Comparison of ENCODE assay signal across 23 cellular contexts in genomic region chr17:79587421-79587820, GRCh38. TPM values are rescaled to one million over a fixed set of nuclear protein-coding genes. Genes with fewer than 3 reads are reported as not detected.
DNase-seq lines count a peak whose midpoint lies in the region; ATAC-seq and TF ChIP-seq lines count a peak whose summit lies in the region.
"Had no signal": no experiment of that assay in that cellular context is flagged by ENCODE, and none has a peak within 500 bp of the region (broad histone marks: within the 10 kb centered on the region; RNA-seq: fewer than 3 reads in every experiment).

No MANE protein-coding gene starts in this region.

- POLR2A ChIA-PET in IMR-90 (lab: Charles Lee; ENCODE audit: unreplicated experiment) = no interaction called here

- H3K4ac ChIP-seq in IMR-90 (ENCODE audit: low read depth, low read length) = no peak overlapping the region
- H3K4ac ChIP-seq in neuronal stem cell (ENCODE audit: low read length) = peak overlapping the region; percentile 46

- H2BK120ac ChIP-seq in IMR-90 (ENCODE audit: low read depth, low read length) = no peak overlapping the region
- H2BK120ac ChIP-seq in neuronal stem cell (ENCODE audit: low read depth, low read length) = no peak overlapping the region

- H3K23ac ChIP-seq in IMR-90 (ENCODE audit: low read depth, low read length) (no peak overlapping the region), neuronal stem cell (ENCODE audit: low read depth, low read length, poor library complexity) (peak overlapping the region; percentile 49)

- H3K56ac ChIP-seq in IMR-90 (ENCODE audit: extremely low read depth, insufficient read depth, low read length) = no peak overlapping the region

- no peak overlapping the region for H4K8ac ChIP-seq in IMR-90 (ENCODE audit: low read depth in 2 of 2, low read length in 2 of 2)
- H4K8ac ChIP-seq in neuronal stem cell (ENCODE audit: low read depth, low read length) = peak overlapping the region; percentile 31

- peak overlapping the region; percentile 33 for H3K27ac Mint-ChIP-seq in glutamatergic neuron (ENCODE audit: unreplicated experiment)
- H3K27ac Mint-ChIP-seq in activated naive CD4-positive, alpha-beta T cell treated with anti-CD3 and anti-CD28 coated beads, Interleukin-2, amount 50 U/mL, for 72 hours = no peak overlapping the region
- H3K27ac Mint-ChIP-seq: CD14-positive monocyte; CD4-positive, alpha-beta memory T cell; CD4-positive, CD25-positive, alpha-beta regulatory T cell; CD8-positive, alpha-beta memory T cell had no signal

- H4K91ac ChIP-seq in IMR-90 (ENCODE audit: insufficient read depth, low read depth, low read length) = no peak overlapping the region
- H4K91ac ChIP-seq in neuronal stem cell (ENCODE audit: low read depth, low read length, poor library complexity) = no peak overlapping the region

- H2AK5ac ChIP-seq in IMR-90 (ENCODE audit: low read depth, low read length) (no peak overlapping the region), neuronal stem cell (ENCODE audit: low read depth, low read length) (peak overlapping the region; percentile 50)

- CTCF ChIA-PET in IMR-90 (lab: Yijun Ruan, JAX) = no interaction called here

- peaks cover 14% of the 10 kb centered on the region for H3K27me3 Mint-ChIP-seq in glutamatergic neuron (ENCODE audit: unreplicated experiment)
- H3K27me3 Mint-ChIP-seq: CD4-positive, CD25-positive, alpha-beta regulatory T cell had no signal

- TF ChIP-seq CTCF in IMR-90 (conservative IDR thresholded peaks at IDR 0.05; ENCODE audit: low read depth, low read length) (no peak), glutamatergic neuron (IDR thresholded peaks at IDR 0.05; ENCODE audit: partially characterized antibody, unreplicated experiment) (no peak)

- H3K27ac ChIP-seq in IMR-90 (ENCODE audit: insufficient read depth, low read length) = no peak overlapping the region
- no peak overlapping the region for H3K27ac ChIP-seq in neuronal stem cell (replicated peaks; ENCODE audit: low read length)
- H3K27ac ChIP-seq: BLaER1 had no signal

- peaks cover 3% of the 10 kb centered on the region; the same call in 1 of the 2 replicates for H3K9me1 ChIP-seq in IMR-90 (ENCODE audit: insufficient read depth, low read length)

- in situ Hi-C loops in IMR-90 (cut with MboI; ENCODE audit: low sequenced_read_pairs) = no loop called here

- H3K4me3 ChIP-seq in IMR-90 (ENCODE audit: insufficient read depth, low read depth, low read length) (no peak overlapping the region), neuronal stem cell (ENCODE audit: low read length in 2 of 2) (no peak overlapping the region)
- H3K4me3 ChIP-seq: BLaER1 had no signal

- H3K79me1 ChIP-seq in IMR-90 (ENCODE audit: low read depth in 1 of 2, low read length in 2 of 2) (no peaks in the 10 kb centered on the region), neuronal stem cell (ENCODE audit: low read depth, low read length) (no peaks in the 10 kb centered on the region)

- H2AFZ ChIP-seq in IMR-90 (replicated peaks; ENCODE audit: low read length, poor library complexity) (peak overlapping the region; percentile 53), neuronal stem cell (ENCODE audit: low read length) (no peak overlapping the region)

- peaks cover 4% of the 10 kb centered on the region for H3K36me3 Mint-ChIP-seq in glutamatergic neuron (ENCODE audit: unreplicated experiment)
- no peaks in the 10 kb centered on the region for H3K36me3 Mint-ChIP-seq in activated naive CD4-positive, alpha-beta T cell treated with anti-CD3 and anti-CD28 coated beads, Interleukin-2, amount 50 U/mL, for 72 hours
- H3K36me3 Mint-ChIP-seq: CD14-positive monocyte; CD4-positive, alpha-beta memory T cell; CD4-positive, CD25-positive, alpha-beta regulatory T cell; CD8-positive, alpha-beta memory T cell had no signal

- no peak overlapping the region for H3K9ac ChIP-seq in IMR-90 (ENCODE audit: low read depth, low read length)
- H3K9ac ChIP-seq in neuronal stem cell (ENCODE audit: low read depth, low read length, poor library complexity) = peak overlapping the region; percentile 56
- H3K9ac ChIP-seq: BLaER1 had no signal

- H2BK5ac ChIP-seq in IMR-90 (ENCODE audit: low read depth, low read length, poor library complexity, severe bottlenecking) (no peak overlapping the region), neuronal stem cell (ENCODE audit: low read length) (no peak overlapping the region)

- H3K27me3 ChIP-seq in IMR-90 (ENCODE audit: control insufficient read depth, insufficient read depth, low read length) (no peaks in the 10 kb centered on the region), neuronal stem cell (ENCODE audit: control insufficient read depth in 3 of 3, insufficient read depth in 3 of 3, low read depth in 1 of 3, low read length in 3 of 3) (peaks cover 0 to 7% (median 4%) of the 10 kb centered on the region in 3 experiments)
- H3K27me3 ChIP-seq: BLaER1 had no signal

- intact Hi-C loops in IMR-90 (cut with micrococcal nuclease) = no loop called here

- H4K5ac ChIP-seq in IMR-90 (ENCODE audit: low read depth, low read length) = no peak overlapping the region

- H3K4me1 ChIP-seq in IMR-90 (ENCODE audit: control insufficient read depth, insufficient read depth, low read length) (no peaks in the 10 kb centered on the region), neuronal stem cell (ENCODE audit: control insufficient read depth in 2 of 2, insufficient read depth in 1 of 2, low read depth in 1 of 2, low read length in 2 of 2) (peaks cover 0 to 4% of the 10 kb centered on the region in 2 donors)
- H3K4me1 ChIP-seq: BE2C had no signal

- no peak overlapping the region for H2AK9ac ChIP-seq in IMR-90 (replicated peaks; ENCODE audit: low read depth, low read length, poor library complexity)

- dilution Hi-C loops in IMR-90 (cut with HindIII; ENCODE audit: low sequenced_read_pairs, unreplicated experiment) = no loop called here

- WGBS in IMR-90 (ENCODE audit: extremely low coverage in 2 of 2, insufficient read length in 1 of 2), 2 experiments = 71% methylated on average over 4 of the region's 10 CpGs; no CpG with 5 or more reads in 1 of the 2 experiments
- WGBS in neuronal stem cell (ENCODE audit: extremely low coverage in 2 of 2, insufficient read length in 2 of 2, insufficient replicate concordance in 1 of 2), 2 donors = no CpG with 5 or more reads among the region's 10 CpGs

- no peaks in the 10 kb centered on the region for H4K20me1 ChIP-seq in IMR-90 (ENCODE audit: insufficient read depth, low read length)
- H4K20me1 ChIP-seq: BLaER1 had no signal

- BruUV-seq in IMR-90 (replicated peaks; lab: Mats Ljungman, UMichigan) = no TSS peak

- TF ChIP-seq POLR2A in IMR-90 (IDR thresholded peaks at IDR 0.05; ENCODE audit: low read depth, low read length) = no peak

- H2BK20ac ChIP-seq in IMR-90 (ENCODE audit: low read depth, low read length) = no peak overlapping the region

- H3K18ac ChIP-seq in IMR-90 (ENCODE audit: low read depth, low read length) (no peak overlapping the region), neuronal stem cell (ENCODE audit: low read length) (peak overlapping the region; percentile 73)

- H3K36me3 ChIP-seq in IMR-90 (ENCODE audit: control insufficient read depth, insufficient read depth, low read length) (no peaks in the 10 kb centered on the region), neuronal stem cell (replicated peaks in 1 of 2; ENCODE audit: control insufficient read depth in 2 of 2, insufficient read depth in 2 of 2, low read length in 2 of 2) (peaks cover 0 to 1% of the 10 kb centered on the region in 2 donors)
- H3K36me3 ChIP-seq: BE2C, BLaER1 had no signal

- H3K9me3 ChIP-seq in IMR-90 (ENCODE audit: control insufficient read depth, insufficient read depth, low read length) = peaks cover 6% of the 10 kb centered on the region; the same call in 1 of the 2 replicates
- no peaks in the 10 kb centered on the region for H3K9me3 ChIP-seq in neuronal stem cell (replicated peaks in 1 of 2; ENCODE audit: control insufficient read depth in 2 of 2, insufficient read depth in 1 of 2, low read depth in 1 of 2, low read length in 2 of 2)
- H3K9me3 ChIP-seq: BE2C, BLaER1 had no signal

- H2BK15ac ChIP-seq in IMR-90 (ENCODE audit: low read depth, low read length) (no peak overlapping the region), neuronal stem cell (ENCODE audit: low read length) (no peak overlapping the region)

- peak overlapping the region; percentile 34 for H2BK12ac ChIP-seq in neuronal stem cell (ENCODE audit: low read length)

- ATAC-seq in IMR-90 (ENCODE audit: low read depth) = no peak
- no peak for ATAC-seq in activated naive CD4-positive, alpha-beta T cell treated with anti-CD3 and anti-CD28 coated beads, Interleukin-2, amount 50 U/mL, for 72 hours

- no peak overlapping the region for H3K4me3 Mint-ChIP-seq in glutamatergic neuron (ENCODE audit: unreplicated experiment)
- H3K4me3 Mint-ChIP-seq: CD14-positive monocyte; CD4-positive, alpha-beta memory T cell; CD4-positive, CD25-positive, alpha-beta regulatory T cell; CD8-positive, alpha-beta memory T cell had no signal

- DNase-seq in IMR-90 (no peak), glutamatergic neuron (no peak), neuronal stem cell (ENCODE audit: low spot score) (no peak), NCI-H524 (lab: John Stamatoyannopoulos, UW) (no peak), DMS79 treated with DMSO at 0.1 percent for 48 hours (lab: John Stamatoyannopoulos, UW) (no peak)
- no peak for DNase-seq in activated naive CD4-positive, alpha-beta T cell treated with anti-CD3 and anti-CD28 coated beads, Interleukin-2, amount 50 U/mL, for 72 hours (ENCODE audit: low spot score in 2 of 2)
- DNase-seq: 8988T; ACHN; BE2C; C1 segment of cervical spinal cord; CD4-positive, alpha-beta memory T cell; CD4-positive, CD25-positive, alpha-beta regulatory T cell; CD8-positive, alpha-beta memory T cell; COR-L47; DMS 273 treated with DMSO at 0.1 percent for 48 hours; DMS153; DMS53; DMS79; GF-D8 had no signal

- H3K9me3 Mint-ChIP-seq in glutamatergic neuron (ENCODE audit: unreplicated experiment) = peaks cover 18% of the 10 kb centered on the region
- no peaks in the 10 kb centered on the region for H3K9me3 Mint-ChIP-seq in activated naive CD4-positive, alpha-beta T cell treated with anti-CD3 and anti-CD28 coated beads, Interleukin-2, amount 50 U/mL, for 72 hours
- H3K9me3 Mint-ChIP-seq: CD4-positive, alpha-beta memory T cell; CD4-positive, CD25-positive, alpha-beta regulatory T cell; CD8-positive, alpha-beta memory T cell had no signal

- TF ChIP-seq RAD21 in IMR-90 (IDR thresholded peaks at IDR 0.05; ENCODE audit: low read length) = no peak

- H3K4me2 ChIP-seq in IMR-90 (ENCODE audit: low read depth, low read length) (no peak overlapping the region), neuronal stem cell (ENCODE audit: insufficient read depth, low read length, poor library complexity, severe bottlenecking) (no peak overlapping the region)
- H3K4me2 ChIP-seq: BLaER1 had no signal

- H3K14ac ChIP-seq in IMR-90 (replicated peaks; ENCODE audit: low read depth, low read length) (no peak overlapping the region), neuronal stem cell (ENCODE audit: low read length) (no peak overlapping the region)

- peaks cover 30% of the 10 kb centered on the region for H3K4me1 Mint-ChIP-seq in glutamatergic neuron (ENCODE audit: low read depth, unreplicated experiment)
- H3K4me1 Mint-ChIP-seq: CD14-positive monocyte; CD4-positive, alpha-beta memory T cell; CD4-positive, CD25-positive, alpha-beta regulatory T cell; CD8-positive, alpha-beta memory T cell had no signal

RNA-seq across cellular contexts. Expression of gene RBFOX3, which starts 23.4 kb away (rescaled TPM):
- not detected in 2 replicates for total RNA-seq in IMR-90 (2012; rRNA removed)
- 0.09 TPM in 1 of 2 replicates, not detected in the other for polyA plus RNA-seq in IMR-90 (2012; rRNA removed)
- polyA plus RNA-seq in IMR-90 (2012; cell fraction: cytosol; rRNA removed) = not detected in 2 replicates
- 0.08 TPM in 1 of 2 replicates, not detected in the other for polyA plus RNA-seq in IMR-90 (2012; cell fraction: nucleus; rRNA removed; ENCODE audit: low replicate concordance)
- total RNA-seq in glutamatergic neuron (ENCODE audit: unreplicated experiment) = 110 TPM
- 13.0 TPM for polyA plus RNA-seq in neuronal stem cell (2013, experiment 1 of 2)
- 12.5 TPM for polyA plus RNA-seq in neuronal stem cell (2013, experiment 2 of 2)
- total RNA-seq in activated naive CD4-positive, alpha-beta T cell treated with anti-CD3 and anti-CD28 coated beads, Interleukin-2, amount 50 U/mL, for 72 hours = not detected
- total RNA-seq: A673; CD4-positive, alpha-beta memory T cell; CD4-positive, CD25-positive, alpha-beta regulatory T cell; CD8-positive, alpha-beta memory T cell had no signal
- polyA plus RNA-seq: AG04450; CD14-positive monocyte; CD8-positive, alpha-beta memory T cell had no signal

Comparison
In these comparisons a context has a peak if more than half of its experiments do, and no peak if none do; other contexts are left out.
1. RNA of gene RBFOX3, which starts 23.4 kb away (total RNA-seq): 110 TPM in glutamatergic neuron (single experiment); not detected in activated naive CD4-positive, alpha-beta T cell treated with anti-CD3 and anti-CD28 coated beads, Interleukin-2, amount 50 U/mL, for 72 hours and not detected in IMR-90; every median in the first group is over 100 times any median in the second.